Comparison of ENCODE assay signal across 22 cellular contexts in the genomic region with DNA sequence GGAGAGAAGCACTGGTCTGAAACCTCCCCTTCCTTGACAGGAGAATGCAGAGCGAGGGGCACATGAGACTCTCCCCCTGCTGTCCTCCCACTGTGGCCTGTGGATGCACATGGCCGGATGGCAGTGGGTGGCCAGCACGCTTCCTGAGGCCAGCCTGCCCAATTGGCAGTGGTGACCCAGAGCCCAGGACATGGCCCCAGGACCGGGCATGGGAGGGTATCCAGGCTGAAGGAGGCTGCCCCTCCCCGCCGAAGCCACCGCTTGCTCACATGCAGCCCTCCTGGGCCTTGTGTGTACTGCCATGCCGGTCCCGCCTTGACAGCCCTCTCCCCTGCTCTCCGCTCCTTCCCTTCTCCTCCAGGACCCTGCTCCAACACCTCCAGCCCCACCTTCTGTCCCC.
"Had no signal": no experiment of that assay in that cellular context is flagged by ENCODE, and none has a peak within 500 bp of the region (broad histone marks: within the 10 kb centered on the region; RNA-seq: fewer than 3 reads in every experiment).

No MANE protein-coding gene starts in this region.

- H3K9me3 ChIP-seq: esophagus squamous epithelium, gastrocnemius medialis, heart right ventricle, left lung, lower lobe of right lung, mucosa of descending colon had no signal

- ATAC-seq: esophagus mucosa, gastrocnemius medialis, left lung, lower lobe of right lung had no signal

- H3K27ac Mint-ChIP-seq: mesothelial cell of epicardium had no signal

- H3K4me3 Mint-ChIP-seq: mesothelial cell of epicardium had no signal

- H3K27ac ChIP-seq: coronary artery, dorsolateral prefrontal cortex, epithelial cell of prostate, esophagus squamous epithelium, gastrocnemius medialis, heart right ventricle, left lung, lower lobe of right lung had no signal

- H3K4me1 ChIP-seq: esophagus squamous epithelium, gastrocnemius medialis, left lung, lower lobe of right lung had no signal

- DNase-seq: dermis blood vessel endothelial cell; dorsolateral prefrontal cortex; effector CD4-positive, alpha-beta T cell; effector memory CD4-positive, alpha-beta T cell; erythroblast; esophagus squamous epithelium; foreskin fibroblast; foreskin melanocyte; gastrocnemius medialis; glutamatergic neuron; head of caudate nucleus; heart right ventricle; hippocampal formation; left cardiac atrium; left lung; lower lobe of right lung; mesenchymal stem cell had no signal

- H3K36me3 Mint-ChIP-seq: mesothelial cell of epicardium had no signal

- H3K9me3 Mint-ChIP-seq: mesothelial cell of epicardium had no signal

- H3K4me3 ChIP-seq: coronary artery, dorsolateral prefrontal cortex, esophagus squamous epithelium, gastrocnemius medialis, heart right ventricle, left lung, lower lobe of right lung, mucosa of descending colon had no signal

- H3K36me3 ChIP-seq: esophagus squamous epithelium, gastrocnemius medialis, heart right ventricle, left lung, lower lobe of right lung had no signal

- H3K4me1 Mint-ChIP-seq: mesothelial cell of epicardium had no signal
